In genomic region chr18:58348517-58348916, GRCh38 we compare ENCODE assay signal across 25 cellular contexts.
DNase-seq lines count a peak whose midpoint lies in the region; ATAC-seq and TF ChIP-seq lines count a peak whose summit lies in the region.
"Had no signal": no experiment of that assay in that cellular context is flagged by ENCODE, and none has a peak within 500 bp of the region (broad histone marks: within the 10 kb centered on the region; RNA-seq: fewer than 3 reads in every experiment).

No MANE protein-coding gene starts in this region.

- no peak overlapping the region for H3K4me3 ChIP-seq in OCI-LY3 (ENCODE audit: low read length)
- no peak overlapping the region for H3K4me3 ChIP-seq in fibroblast of pulmonary artery (replicated peaks; ENCODE audit: low read depth, low read length)
- H3K4me3 ChIP-seq in aorta (ENCODE audit: low read length in 2 of 2), result no peak overlapping the region
- H3K4me3 ChIP-seq: esophagus squamous epithelium, Peyer's patch, thoracic aorta had no signal

- no peaks in the 10 kb centered on the region for H3K79me2 ChIP-seq in OCI-LY3 (ENCODE audit: low read length)

- WGBS in aorta, 2 donors, result 77 to 82% methylated on average over 4 of the region's 4 CpGs

- DNase-seq in DMS53 (lab: John Stamatoyannopoulos, UW) (peak; percentile 15), DMS53 treated with DMSO at 0.1 percent for 48 hours (lab: John Stamatoyannopoulos, UW; ENCODE audit: unreplicated experiment) (no peak), fibroblast of pulmonary artery (ENCODE audit: low read depth) (peak; percentile 20), aorta (no peak), NCI-H69 (lab: John Stamatoyannopoulos, UW) (no peak), NCI-H2227 (lab: John Stamatoyannopoulos, UW; ENCODE audit: unreplicated experiment) (no peak)
- DNase-seq: activated naive CD4-positive, alpha-beta T cell treated with anti-CD3 and anti-CD28 coated beads, Interleukin-2, amount 10 ng/mL, durations not matched to agents 7 days and 5 days; amygdala; cortex of kidney; DMS79; endodermal cell; esophagus squamous epithelium; GOT3; kidney; NCI-H1105 treated with DMSO at 0.1 percent for 48 hours; NCI-H2029 treated with DMSO at 0.1 percent for 48 hours; Peyer's patch; posterior cingulate gyrus; stimulated activated naive CD4-positive, alpha-beta T cell treated with Interleukin-2 at 50 U/mL for 16 hours; T-helper 17 cell had no signal

- ATAC-seq in aorta (ENCODE audit: low FRiP score) (no peak), HG03045 (IDR thresholded peaks at IDR 0.05; ENCODE audit: unreplicated experiment) (no peak)
- ATAC-seq: sciatic nerve, T-helper 17 cell had no signal

- H3K4me1 ChIP-seq in OCI-LY3 (ENCODE audit: low read length), result peaks cover 32% of the 10 kb centered on the region
- no peaks in the 10 kb centered on the region for H3K4me1 ChIP-seq in aorta (ENCODE audit: control insufficient read depth in 1 of 2, insufficient read depth in 2 of 2, low read length in 2 of 2)
- H3K4me1 ChIP-seq: esophagus squamous epithelium, Peyer's patch had no signal

- TF ChIP-seq CTCF in OCI-LY3 (IDR thresholded peaks at IDR 0.05; ENCODE audit: low read depth, low read length) (no peak), fibroblast of pulmonary artery (IDR thresholded peaks at IDR 0.05; ENCODE audit: low read length, missing control alignments) (no peak)

- H3K36me3 ChIP-seq in OCI-LY3 (replicated peaks; ENCODE audit: low read depth, low read length), result peaks cover 72% of the 10 kb centered on the region
- H3K36me3 ChIP-seq in aorta (ENCODE audit: control insufficient read depth in 1 of 2, insufficient read depth in 2 of 2, low read length in 1 of 2), result no peaks in the 10 kb centered on the region
- H3K36me3 ChIP-seq: thoracic aorta had no signal

- H3K4me2 ChIP-seq in OCI-LY3 (ENCODE audit: low read length), result peak overlapping the region; percentile 52

- no peak overlapping the region for H2AFZ ChIP-seq in OCI-LY3 (ENCODE audit: low read depth, low read length)

- no peaks in the 10 kb centered on the region for H4K20me1 ChIP-seq in OCI-LY3 (ENCODE audit: insufficient read depth, low read length)

- H3K27ac ChIP-seq in OCI-LY3 (ENCODE audit: low read length) (peak overlapping the region; percentile 83), aorta (ENCODE audit: low read depth in 1 of 2, low read length in 2 of 2) (no peak overlapping the region)
- H3K27ac ChIP-seq: 22Rv1, esophagus squamous epithelium, Peyer's patch, thoracic aorta had no signal

- H3K9me3 ChIP-seq in OCI-LY3 (ENCODE audit: insufficient read depth, low read length) (no peaks in the 10 kb centered on the region), aorta (ENCODE audit: control insufficient read depth, low read length) (no peaks in the 10 kb centered on the region)
- H3K9me3 ChIP-seq: esophagus squamous epithelium, Peyer's patch, thoracic aorta had no signal

- intact Hi-C loops in aorta (cut with DNase I), result no loop called here

- H3K27me3 ChIP-seq in OCI-LY3 (ENCODE audit: low read depth, low read length), result no peaks in the 10 kb centered on the region
- no peaks in the 10 kb centered on the region for H3K27me3 ChIP-seq in aorta (ENCODE audit: control insufficient read depth in 1 of 2, insufficient read depth in 2 of 2, low read length in 1 of 2)
- H3K27me3 ChIP-seq: esophagus squamous epithelium, Peyer's patch had no signal

- peak overlapping the region; percentile 34; the same call in 1 of the 2 replicates for H3K9ac ChIP-seq in OCI-LY3 (ENCODE audit: low read length)

Comparison
In these comparisons a context has a peak if more than half of its experiments do, and no peak if none do; other contexts are left out.
1. DNase-seq: peak in DMS53 (single experiment) and fibroblast of pulmonary artery (single experiment); none in DMS53 treated with DMSO at 0.1 percent for 48 hours (single experiment), aorta (0 of 2), NCI-H69 (single experiment) and NCI-H2227 (single experiment).